Comparison of ENCODE assay signal across 1 cellular context in genomic region chr11:65305501-65306268, GRCh38.
TF ChIP-seq lines count a peak whose summit lies in the region.

No MANE protein-coding gene starts in this region.

TF ChIP-seq in HepG2, 621 proteins besides CTCF, POLR2A, EP300 and RAD21 (continued from another document and continues in another):
- TF ChIP-seq, protein P1, sequence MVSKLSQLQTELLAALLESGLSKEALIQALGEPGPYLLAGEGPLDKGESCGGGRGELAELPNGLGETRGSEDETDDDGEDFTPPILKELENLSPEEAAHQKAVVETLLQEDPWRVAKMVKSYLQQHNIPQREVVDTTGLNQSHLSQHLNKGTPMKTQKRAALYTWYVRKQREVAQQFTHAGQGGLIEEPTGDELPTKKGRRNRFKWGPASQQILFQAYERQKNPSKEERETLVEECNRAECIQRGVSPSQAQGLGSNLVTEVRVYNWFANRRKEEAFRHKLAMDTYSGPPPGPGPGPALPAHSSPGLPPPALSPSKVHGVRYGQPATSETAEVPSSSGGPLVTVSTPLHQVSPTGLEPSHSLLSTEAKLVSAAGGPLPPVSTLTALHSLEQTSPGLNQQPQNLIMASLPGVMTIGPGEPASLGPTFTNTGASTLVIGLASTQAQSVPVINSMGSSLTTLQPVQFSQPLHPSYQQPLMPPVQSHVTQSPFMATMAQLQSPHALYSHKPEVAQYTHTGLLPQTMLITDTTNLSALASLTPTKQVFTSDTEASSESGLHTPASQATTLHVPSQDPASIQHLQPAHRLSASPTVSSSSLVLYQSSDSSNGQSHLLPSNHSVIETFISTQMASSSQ (IDR thresholded peaks at IDR 0.05; ENCODE audit: low read depth), result peak; percentile 42; the same call in 1 of the 2 replicates
- TF ChIP-seq, protein P1 (CRISPR knock-in tag; IDR thresholded peaks at IDR 0.05; ENCODE audit: borderline replicate concordance), result 0 out of 2 replicates have a peak, but pooled peaks have one; percentile 62
- TF ChIP-seq SIN3A (IDR thresholded peaks at IDR 0.05; ENCODE audit: borderline replicate concordance, low read depth, low read length), result 0 out of 2 replicates have a peak, but pooled peaks have one; percentile 25
- no peak; the same call in 1 of the 2 replicates for TF ChIP-seq ZMYM4 (CRISPR knock-in tag; IDR thresholded peaks at IDR 0.05)
- no peak for TF ChIP-seq MEIS1 (CRISPR knock-in tag; IDR thresholded peaks at IDR 0.05; ENCODE audit: borderline replicate concordance)
- TF ChIP-seq SKI (IDR thresholded peaks at IDR 0.05; ENCODE audit: partially characterized antibody), result no peak
- 0 out of 2 replicates have a peak, but pooled peaks have one; percentile 23 for TF ChIP-seq GFI1 (CRISPR knock-in tag; IDR thresholded peaks at IDR 0.05; ENCODE audit: borderline replicate concordance)
- TF ChIP-seq KLF16 (CRISPR knock-in tag; IDR thresholded peaks at IDR 0.05), result peak in 1 of 2 experiments; percentile 51; a peak in 2 of 4 replicates
- no peak for TF ChIP-seq TRIM24 (CRISPR knock-in tag; IDR thresholded peaks at IDR 0.05)
- peak; percentile 70; the same call in 1 of the 2 replicates for TF ChIP-seq ZNF670 (CRISPR knock-in tag; IDR thresholded peaks at IDR 0.05; ENCODE audit: borderline replicate concordance)
- TF ChIP-seq, protein P2, sequence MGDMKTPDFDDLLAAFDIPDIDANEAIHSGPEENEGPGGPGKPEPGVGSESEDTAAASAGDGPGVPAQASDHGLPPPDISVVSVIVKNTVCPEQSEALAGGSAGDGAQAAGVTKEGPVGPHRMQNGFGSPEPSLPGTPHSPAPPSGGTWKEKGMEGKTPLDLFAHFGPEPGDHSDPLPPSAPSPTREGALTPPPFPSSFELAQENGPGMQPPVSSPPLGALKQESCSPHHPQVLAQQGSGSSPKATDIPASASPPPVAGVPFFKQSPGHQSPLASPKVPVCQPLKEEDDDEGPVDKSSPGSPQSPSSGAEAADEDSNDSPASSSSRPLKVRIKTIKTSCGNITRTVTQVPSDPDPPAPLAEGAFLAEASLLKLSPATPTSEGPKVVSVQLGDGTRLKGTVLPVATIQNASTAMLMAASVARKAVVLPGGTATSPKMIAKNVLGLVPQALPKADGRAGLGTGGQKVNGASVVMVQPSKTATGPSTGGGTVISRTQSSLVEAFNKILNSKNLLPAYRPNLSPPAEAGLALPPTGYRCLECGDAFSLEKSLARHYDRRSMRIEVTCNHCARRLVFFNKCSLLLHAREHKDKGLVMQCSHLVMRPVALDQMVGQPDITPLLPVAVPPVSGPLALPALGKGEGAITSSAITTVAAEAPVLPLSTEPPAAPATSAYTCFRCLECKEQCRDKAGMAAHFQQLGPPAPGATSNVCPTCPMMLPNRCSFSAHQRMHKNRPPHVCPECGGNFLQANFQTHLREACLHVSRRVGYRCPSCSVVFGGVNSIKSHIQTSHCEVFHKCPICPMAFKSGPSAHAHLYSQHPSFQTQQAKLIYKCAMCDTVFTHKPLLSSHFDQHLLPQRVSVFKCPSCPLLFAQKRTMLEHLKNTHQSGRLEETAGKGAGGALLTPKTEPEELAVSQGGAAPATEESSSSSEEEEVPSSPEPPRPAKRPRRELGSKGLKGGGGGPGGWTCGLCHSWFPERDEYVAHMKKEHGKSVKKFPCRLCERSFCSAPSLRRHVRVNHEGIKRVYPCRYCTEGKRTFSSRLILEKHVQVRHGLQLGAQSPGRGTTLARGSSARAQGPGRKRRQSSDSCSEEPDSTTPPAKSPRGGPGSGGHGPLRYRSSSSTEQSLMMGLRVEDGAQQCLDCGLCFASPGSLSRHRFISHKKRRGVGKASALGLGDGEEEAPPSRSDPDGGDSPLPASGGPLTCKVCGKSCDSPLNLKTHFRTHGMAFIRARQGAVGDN (CRISPR knock-in tag; IDR thresholded peaks at IDR 0.05), result peak; percentile 72
- TF ChIP-seq ZNF619 (CRISPR knock-in tag; IDR thresholded peaks at IDR 0.05), result no peak
- peak; percentile 83 for TF ChIP-seq SAP130 (CRISPR knock-in tag; IDR thresholded peaks at IDR 0.05; ENCODE audit: low read depth)
- TF ChIP-seq SNRNP70 (IDR thresholded peaks at IDR 0.05; ENCODE audit: low read depth, low read length), result no peak
- TF ChIP-seq BATF2 (CRISPR knock-in tag; IDR thresholded peaks at IDR 0.05), result no peak
- TF ChIP-seq TBP (CRISPR knock-in tag; IDR thresholded peaks at IDR 0.05), result no peak
- no peak for TF ChIP-seq NFYC (CRISPR knock-in tag; IDR thresholded peaks at IDR 0.05)
- no peak for TF ChIP-seq IKZF4 (CRISPR knock-in tag; IDR thresholded peaks at IDR 0.05; ENCODE audit: borderline replicate concordance, low read depth, not compliant biosample characterization)
- TF ChIP-seq, protein P3, sequence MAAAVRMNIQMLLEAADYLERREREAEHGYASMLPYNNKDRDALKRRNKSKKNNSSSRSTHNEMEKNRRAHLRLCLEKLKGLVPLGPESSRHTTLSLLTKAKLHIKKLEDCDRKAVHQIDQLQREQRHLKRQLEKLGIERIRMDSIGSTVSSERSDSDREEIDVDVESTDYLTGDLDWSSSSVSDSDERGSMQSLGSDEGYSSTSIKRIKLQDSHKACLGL (CRISPR knock-in tag; IDR thresholded peaks at IDR 0.05), result no peak
- peak; percentile 68; the same call in 1 of the 2 replicates for TF ChIP-seq MIXL1 (CRISPR knock-in tag; IDR thresholded peaks at IDR 0.05)
- TF ChIP-seq HNF4A (CRISPR knock-in tag; IDR thresholded peaks at IDR 0.05), result peak; percentile 84
- TF ChIP-seq TBX2 (CRISPR knock-in tag; IDR thresholded peaks at IDR 0.05; ENCODE audit: borderline replicate concordance), result peak; percentile 89
- no peak for TF ChIP-seq HNRNPLL (IDR thresholded peaks at IDR 0.05; ENCODE audit: low read depth, low read length, poor library complexity, severe bottlenecking)
- TF ChIP-seq RNF2 (conservative IDR thresholded peaks at IDR 0.05; ENCODE audit: low read depth), result peak; percentile 76
- TF ChIP-seq SOX13 (IDR thresholded peaks at IDR 0.05), result 0 out of 2 replicates have a peak, but pooled peaks have one; percentile 22
- peak in 1 of 2 experiments; percentile 57; a peak in 2 of 4 replicates for TF ChIP-seq SOX13 (CRISPR knock-in tag; conservative IDR thresholded peaks at IDR 0.05 in 1 of 2, IDR thresholded peaks at IDR 0.05 in 1 of 2)
- TF ChIP-seq FOSL2 (CRISPR knock-in tag; IDR thresholded peaks at IDR 0.05), result peak; percentile 93
- TF ChIP-seq MAF1 (CRISPR knock-in tag; IDR thresholded peaks at IDR 0.05; ENCODE audit: borderline replicate concordance), result no peak
- TF ChIP-seq ZMYM2 (CRISPR knock-in tag; IDR thresholded peaks at IDR 0.05), result peak; percentile 88
- no peak for TF ChIP-seq ZNF597 (CRISPR knock-in tag; IDR thresholded peaks at IDR 0.05)
- TF ChIP-seq AGO1 (IDR thresholded peaks at IDR 0.05; ENCODE audit: low read depth, low read length, poor library complexity, severe bottlenecking), result no peak
- TF ChIP-seq, protein P4, sequence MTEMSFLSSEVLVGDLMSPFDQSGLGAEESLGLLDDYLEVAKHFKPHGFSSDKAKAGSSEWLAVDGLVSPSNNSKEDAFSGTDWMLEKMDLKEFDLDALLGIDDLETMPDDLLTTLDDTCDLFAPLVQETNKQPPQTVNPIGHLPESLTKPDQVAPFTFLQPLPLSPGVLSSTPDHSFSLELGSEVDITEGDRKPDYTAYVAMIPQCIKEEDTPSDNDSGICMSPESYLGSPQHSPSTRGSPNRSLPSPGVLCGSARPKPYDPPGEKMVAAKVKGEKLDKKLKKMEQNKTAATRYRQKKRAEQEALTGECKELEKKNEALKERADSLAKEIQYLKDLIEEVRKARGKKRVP (CRISPR knock-in tag; IDR thresholded peaks at IDR 0.05), result 0 out of 4 replicates have a peak, but pooled peaks of 1 of the 2 experiments have one; percentile 22
- TF ChIP-seq HES4 (CRISPR knock-in tag; IDR thresholded peaks at IDR 0.05; ENCODE audit: borderline replicate concordance), result no peak
- no peak for TF ChIP-seq RORA (CRISPR knock-in tag; IDR thresholded peaks at IDR 0.05)
- TF ChIP-seq, protein P5, sequence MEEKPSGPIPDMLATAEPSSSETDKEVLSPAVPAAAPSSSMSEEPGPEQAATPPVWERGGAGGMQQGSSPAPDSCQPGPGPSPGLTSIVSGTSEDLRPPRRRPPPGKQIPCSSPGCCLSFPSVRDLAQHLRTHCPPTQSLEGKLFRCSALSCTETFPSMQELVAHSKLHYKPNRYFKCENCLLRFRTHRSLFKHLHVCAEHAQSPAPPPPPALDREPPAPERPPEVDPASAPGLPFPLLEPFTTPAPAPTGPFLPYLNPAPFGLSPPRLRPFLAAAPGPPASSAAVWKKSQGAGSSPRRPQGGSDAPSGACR (CRISPR knock-in tag; IDR thresholded peaks at IDR 0.05), result no peak
- no peak for TF ChIP-seq ZNF878 (CRISPR knock-in tag; IDR thresholded peaks at IDR 0.05)
- TF ChIP-seq SALL1 (CRISPR knock-in tag; IDR thresholded peaks at IDR 0.05), result peak; percentile 53; the same call in 1 of the 2 replicates
- TF ChIP-seq HOXA7 (CRISPR knock-in tag; IDR thresholded peaks at IDR 0.05), result no peak
- 0 out of 2 replicates have a peak, but pooled peaks have one; percentile 11 for TF ChIP-seq HNRNPL (IDR thresholded peaks at IDR 0.05; ENCODE audit: low read depth, low read length)
- no peak for TF ChIP-seq PBX2 (CRISPR knock-in tag; IDR thresholded peaks at IDR 0.05)
- no peak for TF ChIP-seq ZNF772 (CRISPR knock-in tag; IDR thresholded peaks at IDR 0.05)
- TF ChIP-seq TCF7L2 (IDR thresholded peaks at IDR 0.05; ENCODE audit: low read depth, low read length), result no peak
- TF ChIP-seq POGZ (CRISPR knock-in tag; IDR thresholded peaks at IDR 0.05), result no peak
- peak; percentile 70; the same call in 1 of the 2 replicates for TF ChIP-seq ADNP (CRISPR knock-in tag; IDR thresholded peaks at IDR 0.05)
- TF ChIP-seq HNRNPUL1 (IDR thresholded peaks at IDR 0.05; ENCODE audit: low read depth, low read length), result no peak
- peak; percentile 26; the same call in 1 of the 2 replicates for TF ChIP-seq STAT6 (CRISPR knock-in tag; IDR thresholded peaks at IDR 0.05; ENCODE audit: borderline replicate concordance)
- peak; percentile 67; the same call in 1 of the 2 replicates for TF ChIP-seq MIER3 (CRISPR knock-in tag; IDR thresholded peaks at IDR 0.05; ENCODE audit: borderline replicate concordance)
